ENCODE assay signal across 15 cellular contexts in the genomic region with DNA sequence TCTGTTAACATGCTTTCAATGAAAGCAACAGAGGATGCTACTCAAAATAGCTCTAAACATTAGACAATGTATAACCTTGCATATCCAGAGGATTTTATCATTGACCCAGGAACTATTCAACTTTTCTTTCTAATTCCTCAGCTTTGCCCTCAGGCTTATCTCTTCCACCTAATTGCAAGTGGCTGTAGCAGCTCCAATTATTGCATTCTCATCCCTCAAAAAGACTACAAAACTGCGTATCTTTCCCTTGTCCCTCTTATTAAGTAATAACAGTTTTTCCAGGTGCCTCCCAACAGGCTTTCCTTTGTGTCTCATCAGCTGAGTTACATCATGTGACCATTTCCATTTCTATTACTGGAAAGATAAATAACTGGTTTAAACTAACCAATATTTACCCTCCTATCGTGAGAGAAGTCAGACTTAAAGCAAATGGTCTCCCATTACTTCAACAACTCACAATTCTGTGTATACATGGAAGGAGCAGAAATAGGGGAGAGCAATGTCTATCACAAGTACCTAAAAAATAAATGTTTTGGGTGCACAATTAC.
A peak's percentile ranks its signal among the peaks of the same experiment; 100 is the strongest.
DNase-seq lines count a peak whose midpoint lies in the region; ATAC-seq lines count a peak whose summit lies in the region.
"Had no signal": no experiment of that assay in that cellular context is flagged by ENCODE, and none has a peak within 500 bp of the region (broad histone marks: within the 10 kb centered on the region; RNA-seq: fewer than 3 reads in every experiment).

No MANE protein-coding gene starts in this region.

- no peak for DNase-seq in activated naive CD4-positive, alpha-beta T cell treated with anti-CD3 and anti-CD28 coated beads, Interleukin-2, amount 50 U/mL, for 72 hours (ENCODE audit: low spot score in 2 of 2)
- peak in 2 of 3 experiments; percentile 37 to 80 for DNase-seq in NCI-H1417 (lab: John Stamatoyannopoulos, UW)
- no peak for DNase-seq in activated T-helper 2 cell treated with anti-CD3 and anti-CD28 coated beads, Interferon-gamma antibody, Interleukin-2, Interleukin-4, amounts not matched to agents 10 μg/mL and 5 μg/mL and 100 μg/mL, durations not matched to agents 14 hours and 24 hours and 36 hours (ENCODE audit: low spot score)
- DNase-seq: amygdala; DND-41; NCI-H1105; NCI-H526; small intestine; stimulated activated naive B cell treated with anti-CD40 and anti-IgM and Interleukin-4, amounts not matched to agents 10 μg/mL and 1 μg/mL and 100 μg/mL, for 72 hours had no signal

- no peaks in the 10 kb centered on the region for H3K27me3 Mint-ChIP-seq in activated naive CD4-positive, alpha-beta T cell treated with anti-CD3 and anti-CD28 coated beads, Interleukin-2, amount 50 U/mL, for 24 hours
- no peaks in the 10 kb centered on the region for H3K27me3 Mint-ChIP-seq in activated T-helper 2 cell treated with anti-CD3 and anti-CD28 coated beads, Interferon-gamma antibody, Interleukin-2, Interleukin-4, amounts not matched to agents 10 μg/mL and 5 μg/mL and 100 μg/mL, durations not matched to agents 14 hours and 24 hours and 36 hours (ENCODE audit: low read depth)
- H3K27me3 Mint-ChIP-seq: stimulated activated naive B cell treated with anti-CD40 and anti-IgM and Interleukin-4, amounts not matched to agents 10 μg/mL and 1 μg/mL and 100 μg/mL, for 72 hours had no signal

- H3K27ac Mint-ChIP-seq in activated naive CD4-positive, alpha-beta T cell treated with anti-CD3 and anti-CD28 coated beads, Interleukin-2, amount 50 U/mL, for 24 hours, result peak overlapping the region; percentile 81
- H3K27ac Mint-ChIP-seq in activated naive CD4-positive, alpha-beta T cell treated with anti-CD3 and anti-CD28 coated beads, Interleukin-2, amount 50 U/mL, for 72 hours, result no peak overlapping the region
- H3K27ac Mint-ChIP-seq in activated T-helper 2 cell treated with anti-CD3 and anti-CD28 coated beads, Interferon-gamma antibody, Interleukin-2, Interleukin-4, amounts not matched to agents 10 μg/mL and 5 μg/mL and 100 μg/mL, durations not matched to agents 14 hours and 24 hours and 36 hours, result peak overlapping the region; percentile 2
- H3K27ac Mint-ChIP-seq: stimulated activated naive B cell treated with anti-CD40 and anti-IgM and Interleukin-4, amounts not matched to agents 10 μg/mL and 1 μg/mL and 100 μg/mL, for 72 hours had no signal

- H3K9me3 Mint-ChIP-seq in activated naive CD4-positive, alpha-beta T cell treated with anti-CD3 and anti-CD28 coated beads, Interleukin-2, amount 50 U/mL, for 24 hours, result no peaks in the 10 kb centered on the region
- H3K9me3 Mint-ChIP-seq in activated naive CD4-positive, alpha-beta T cell treated with anti-CD3 and anti-CD28 coated beads, Interleukin-2, amount 50 U/mL, for 72 hours, result no peaks in the 10 kb centered on the region
- no peaks in the 10 kb centered on the region for H3K9me3 Mint-ChIP-seq in activated T-helper 2 cell treated with anti-CD3 and anti-CD28 coated beads, Interferon-gamma antibody, Interleukin-2, Interleukin-4, amounts not matched to agents 10 μg/mL and 5 μg/mL and 100 μg/mL, durations not matched to agents 14 hours and 24 hours and 36 hours
- H3K9me3 Mint-ChIP-seq: stimulated activated naive B cell treated with anti-CD40 and anti-IgM and Interleukin-4, amounts not matched to agents 10 μg/mL and 1 μg/mL and 100 μg/mL, for 72 hours had no signal

- H3K4me1 Mint-ChIP-seq in activated naive CD4-positive, alpha-beta T cell treated with anti-CD3 and anti-CD28 coated beads, Interleukin-2, amount 50 U/mL, for 24 hours, result peaks cover 83% of the 10 kb centered on the region
- peaks cover 58% of the 10 kb centered on the region for H3K4me1 Mint-ChIP-seq in activated T-helper 2 cell treated with anti-CD3 and anti-CD28 coated beads, Interferon-gamma antibody, Interleukin-2, Interleukin-4, amounts not matched to agents 10 μg/mL and 5 μg/mL and 100 μg/mL, durations not matched to agents 14 hours and 24 hours and 36 hours (ENCODE audit: low read depth)

- intact Hi-C loops in activated T-helper 2 cell treated with anti-CD3 and anti-CD28 coated beads, Interferon-gamma antibody, Interleukin-2, Interleukin-4, amounts not matched to agents 10 μg/mL and 5 μg/mL and 100 μg/mL, durations not matched to agents 14 hours and 24 hours and 36 hours (cut with micrococcal nuclease), result loop anchor here (5.0 to 10.0 kb wide), 3 partner anchors 252 to 1456 kb away; no protein-coding TSS in a partner anchor

- H3K4me3 Mint-ChIP-seq in activated naive CD4-positive, alpha-beta T cell treated with anti-CD3 and anti-CD28 coated beads, Interleukin-2, amount 50 U/mL, for 24 hours, result peak overlapping the region; percentile 2
- H3K4me3 Mint-ChIP-seq in activated T-helper 2 cell treated with anti-CD3 and anti-CD28 coated beads, Interferon-gamma antibody, Interleukin-2, Interleukin-4, amounts not matched to agents 10 μg/mL and 5 μg/mL and 100 μg/mL, durations not matched to agents 14 hours and 24 hours and 36 hours (ENCODE audit: low read depth), result no peak overlapping the region

- no peaks in the 10 kb centered on the region for H3K36me3 Mint-ChIP-seq in activated naive CD4-positive, alpha-beta T cell treated with anti-CD3 and anti-CD28 coated beads, Interleukin-2, amount 50 U/mL, for 24 hours
- peaks cover 0 to 7% of the 10 kb centered on the region in 2 donors for H3K36me3 Mint-ChIP-seq in activated naive CD4-positive, alpha-beta T cell treated with anti-CD3 and anti-CD28 coated beads, Interleukin-2, amount 50 U/mL, for 72 hours
- H3K36me3 Mint-ChIP-seq in activated T-helper 2 cell treated with anti-CD3 and anti-CD28 coated beads, Interferon-gamma antibody, Interleukin-2, Interleukin-4, amounts not matched to agents 10 μg/mL and 5 μg/mL and 100 μg/mL, durations not matched to agents 14 hours and 24 hours and 36 hours (ENCODE audit: low read depth), result no peaks in the 10 kb centered on the region

- ATAC-seq in activated naive CD4-positive, alpha-beta T cell treated with anti-CD3 and anti-CD28 coated beads, Interleukin-2, amount 50 U/mL, for 72 hours, result no peak
- no peak for ATAC-seq in HG03520 (IDR thresholded peaks at IDR 0.05; ENCODE audit: unreplicated experiment)
- ATAC-seq in GM21526 (IDR thresholded peaks at IDR 0.05; ENCODE audit: low FRiP score, unreplicated experiment), result no peak
- no peak for ATAC-seq in GM21390 (IDR thresholded peaks at IDR 0.05; ENCODE audit: unreplicated experiment)
- ATAC-seq: activated CD4-positive, CD25-positive, alpha-beta regulatory T cell treated with anti-CD3 and anti-CD28 coated beads, Interleukin-2, amount 50 U/mL, for 24 hours; GM12878; stimulated activated naive B cell treated with anti-CD40 and anti-IgM and Interleukin-4, amounts not matched to agents 10 μg/mL and 1 μg/mL and 100 μg/mL, for 72 hours had no signal

Comparison
In these comparisons a context has a peak if more than half of its experiments do, and no peak if none do; other contexts are left out.
1. H3K27ac Mint-ChIP-seq: peak in activated naive CD4-positive, alpha-beta T cell treated with anti-CD3 and anti-CD28 coated beads, Interleukin-2, amount 50 U/mL, for 24 hours (single experiment) and activated T-helper 2 cell treated with anti-CD3 and anti-CD28 coated beads, Interferon-gamma antibody, Interleukin-2, Interleukin-4, amounts not matched to agents 10 μg/mL and 5 μg/mL and 100 μg/mL, durations not matched to agents 14 hours and 24 hours and 36 hours (single experiment); none in activated naive CD4-positive, alpha-beta T cell treated with anti-CD3 and anti-CD28 coated beads, Interleukin-2, amount 50 U/mL, for 72 hours (0 of 2).
2. DNase-seq: peak in NCI-H1417 (2 of 3); none in activated naive CD4-positive, alpha-beta T cell treated with anti-CD3 and anti-CD28 coated beads, Interleukin-2, amount 50 U/mL, for 72 hours (0 of 2) and activated T-helper 2 cell treated with anti-CD3 and anti-CD28 coated beads, Interferon-gamma antibody, Interleukin-2, Interleukin-4, amounts not matched to agents 10 μg/mL and 5 μg/mL and 100 μg/mL, durations not matched to agents 14 hours and 24 hours and 36 hours (single experiment).